Comparison of ENCODE assay signal across 23 cellular contexts in genomic region chrX:77814210-77814609, GRCh38.
"Had no signal": no experiment of that assay in that cellular context is flagged by ENCODE, and none has a peak within 500 bp of the region (broad histone marks: within the 10 kb centered on the region; RNA-seq: fewer than 3 reads in every experiment).

No MANE protein-coding gene starts in this region.

- FAIRE-seq: kidney had no signal

- H3K27me3 ChIP-seq: esophagus squamous epithelium, gastroesophageal sphincter, neural progenitor cell, testis, tibial nerve had no signal

- ATAC-seq: effector memory CD8-positive, alpha-beta T cell; gastroesophageal sphincter; left cardiac atrium; lower lobe of right lung; natural killer cell treated with Interleukin-12 subunit alpha and Interleukin-12 subunit beta and Interleukin-15 and Interleukin-18, amount 100 ng/mL, for 72 hours; sciatic nerve; stimulated activated naive B cell treated with anti-CD40 and anti-IgM and Interleukin-4, amounts not matched to agents 10 μg/mL and 1 μg/mL and 100 μg/mL, for 72 hours; stimulated activated naive CD8-positive, alpha-beta T cell treated with anti-CD3 and anti-CD28 coated beads, Interleukin-15, amount 100 ng/mL, for 72 hours had no signal

- H3K9me3 Mint-ChIP-seq: effector memory CD8-positive, alpha-beta T cell; natural killer cell treated with Interleukin-12 subunit alpha and Interleukin-12 subunit beta and Interleukin-15 and Interleukin-18, amount 100 ng/mL, for 72 hours; stimulated activated naive CD8-positive, alpha-beta T cell treated with anti-CD3 and anti-CD28 coated beads, Interleukin-15, amount 100 ng/mL, for 72 hours had no signal

- H3K4me1 ChIP-seq: esophagus squamous epithelium, gastroesophageal sphincter, left ventricle myocardium inferior, lower lobe of right lung, neural progenitor cell, parathyroid adenoma, prostate gland, testis, tibial nerve had no signal

- H3K27ac Mint-ChIP-seq: effector memory CD8-positive, alpha-beta T cell; natural killer cell treated with Interleukin-12 subunit alpha and Interleukin-12 subunit beta and Interleukin-15 and Interleukin-18, amount 100 ng/mL, for 72 hours; neural progenitor cell; stimulated activated naive B cell treated with anti-CD40 and anti-IgM and Interleukin-4, amounts not matched to agents 10 μg/mL and 1 μg/mL and 100 μg/mL, for 72 hours; stimulated activated naive CD8-positive, alpha-beta T cell treated with anti-CD3 and anti-CD28 coated beads, Interleukin-15, amount 100 ng/mL, for 72 hours had no signal

- H3K4me3 ChIP-seq: esophagus squamous epithelium, gastroesophageal sphincter, left ventricle myocardium inferior, lower lobe of right lung, neural progenitor cell, prostate gland, testis, tibial nerve had no signal

- H3K36me3 ChIP-seq: esophagus squamous epithelium, gastroesophageal sphincter, left ventricle myocardium inferior, lower lobe of right lung, neural progenitor cell, prostate gland, tibial nerve had no signal

- DNase-seq: effector memory CD8-positive, alpha-beta T cell; esophagus squamous epithelium; foreskin fibroblast; glutamatergic neuron; kidney; left cardiac atrium; left ventricle myocardium inferior; lower lobe of right lung; mesenchymal stem cell; midbrain; nucleus accumbens; stimulated activated CD4-positive, alpha-beta T cell treated with anti-CD3 and anti-CD28 coated beads, Interleukin-2, amount 100 ng/mL, for 24 hours; stimulated activated CD4-positive, alpha-beta T cell treated with anti-CD3 and anti-CD28 coated beads, Interleukin-4, amount 100 ng/mL, for 4 hours; stimulated activated naive B cell treated with anti-CD40 and anti-IgM and Interleukin-4, amounts not matched to agents 10 μg/mL and 1 μg/mL and 100 μg/mL, for 72 hours; stimulated activated naive CD8-positive, alpha-beta T cell treated with anti-CD3 and anti-CD28 coated beads, Interleukin-15, amount 100 ng/mL, for 72 hours; testis had no signal

- H3K9me3 ChIP-seq: esophagus squamous epithelium, gastroesophageal sphincter, lower lobe of right lung, prostate gland, testis had no signal

- H3K4me3 Mint-ChIP-seq: effector memory CD8-positive, alpha-beta T cell; natural killer cell treated with Interleukin-12 subunit alpha and Interleukin-12 subunit beta and Interleukin-15 and Interleukin-18, amount 100 ng/mL, for 72 hours; neural progenitor cell; stimulated activated naive B cell treated with anti-CD40 and anti-IgM and Interleukin-4, amounts not matched to agents 10 μg/mL and 1 μg/mL and 100 μg/mL, for 72 hours; stimulated activated naive CD8-positive, alpha-beta T cell treated with anti-CD3 and anti-CD28 coated beads, Interleukin-15, amount 100 ng/mL, for 72 hours had no signal

- H3K4me1 Mint-ChIP-seq: neural progenitor cell; stimulated activated naive B cell treated with anti-CD40 and anti-IgM and Interleukin-4, amounts not matched to agents 10 μg/mL and 1 μg/mL and 100 μg/mL, for 72 hours; stimulated activated naive CD8-positive, alpha-beta T cell treated with anti-CD3 and anti-CD28 coated beads, Interleukin-15, amount 100 ng/mL, for 72 hours had no signal

- H3K27ac ChIP-seq: esophagus squamous epithelium, gastroesophageal sphincter, left ventricle myocardium inferior, lower lobe of right lung, neural progenitor cell, parathyroid adenoma, prostate gland, testis, tibial nerve had no signal

- H3K27me3 Mint-ChIP-seq: effector memory CD8-positive, alpha-beta T cell; stimulated activated naive B cell treated with anti-CD40 and anti-IgM and Interleukin-4, amounts not matched to agents 10 μg/mL and 1 μg/mL and 100 μg/mL, for 72 hours; stimulated activated naive CD8-positive, alpha-beta T cell treated with anti-CD3 and anti-CD28 coated beads, Interleukin-15, amount 100 ng/mL, for 72 hours had no signal
